In genomic region chr14:30005114-30005698, GRCh38 we compare ENCODE assay signal across 8 cellular contexts.
DNase-seq lines count a peak whose midpoint lies in the region; ATAC-seq, FAIRE-seq and TF ChIP-seq lines count a peak whose summit lies in the region.

No MANE protein-coding gene starts in this region.

- TF ChIP-seq CTCF in DND-41 (IDR thresholded peaks at IDR 0.05; ENCODE audit: borderline replicate concordance, extremely low read depth, low read length, poor library complexity, severe bottlenecking) (peak; percentile 45), body of pancreas (IDR thresholded peaks at IDR 0.05) (peak; percentile 55 to 86 (median 80)), type B pancreatic cell (conservative IDR thresholded peaks at IDR 0.05) (peak; percentile 86)

- ATAC-seq in DND-41 (ENCODE audit: insufficient read depth, low read depth) (no peak), HG02981 (IDR thresholded peaks at IDR 0.05; ENCODE audit: unreplicated experiment) (peak; percentile 89), body of pancreas (peak; percentile 89), HG03159 (IDR thresholded peaks at IDR 0.05; ENCODE audit: unreplicated experiment) (no peak)
- ATAC-seq in activated T-cell treated with anti-CD3 and anti-CD28 coated beads, Interleukin-2, amount 50 U/mL, for 4 hours, result no peak

- H3K9me3 ChIP-seq in DND-41 (ENCODE audit: insufficient read depth, low read length, severe bottlenecking) (no peaks in the 10 kb centered on the region), body of pancreas (no peaks in the 10 kb centered on the region)

- H3K4me2 ChIP-seq in DND-41 (ENCODE audit: insufficient read depth, low read length), result no peak overlapping the region

- H3K36me3 Mint-ChIP-seq in type B pancreatic cell, result no peaks in the 10 kb centered on the region
- no peaks in the 10 kb centered on the region for H3K36me3 Mint-ChIP-seq in activated T-cell treated with anti-CD3 and anti-CD28 coated beads, Interleukin-2, amount 50 U/mL, for 4 hours (ENCODE audit: insufficient read depth)

- no peak for TF ChIP-seq POLR2A in body of pancreas (IDR thresholded peaks at IDR 0.05)

- no peak overlapping the region for H2AFZ ChIP-seq in DND-41 (ENCODE audit: low read depth, low read length)

- H3K4me1 Mint-ChIP-seq in type B pancreatic cell (ENCODE audit: unreplicated experiment), result peaks cover 18% of the 10 kb centered on the region
- no peaks in the 10 kb centered on the region for H3K4me1 Mint-ChIP-seq in activated T-cell treated with anti-CD3 and anti-CD28 coated beads, Interleukin-2, amount 50 U/mL, for 4 hours (ENCODE audit: low read depth)

- H3K4me3 ChIP-seq in DND-41 (ENCODE audit: low read depth in 1 of 2, low read length in 2 of 2) (no peak overlapping the region), body of pancreas (no peak overlapping the region)

- H3K27me3 ChIP-seq in DND-41 (ENCODE audit: insufficient read depth, low read length, poor library complexity), result no peaks in the 10 kb centered on the region
- no peaks in the 10 kb centered on the region for H3K27me3 ChIP-seq in body of pancreas

- no peaks in the 10 kb centered on the region for H3K4me1 ChIP-seq in DND-41 (ENCODE audit: insufficient read depth, low read length)
- H3K4me1 ChIP-seq in body of pancreas, result no peaks in the 10 kb centered on the region

- H4K20me1 ChIP-seq in DND-41 (ENCODE audit: insufficient read depth, low read length), result no peaks in the 10 kb centered on the region

- H3K36me3 ChIP-seq in DND-41 (ENCODE audit: insufficient read depth, low read length) (no peaks in the 10 kb centered on the region), body of pancreas (replicated peaks in 1 of 2; ENCODE audit: insufficient read depth in 1 of 2, low read depth in 2 of 2) (no peaks in the 10 kb centered on the region)

- FAIRE-seq in islet of Langerhans (lab: Jason Lieb, UNC), result peak; percentile 99

- no peak for DNase-seq in DND-41
- DNase-seq in NCI-H226, result peak; percentile 29
- peak in 1 of 4 donors; percentile 46 for DNase-seq in body of pancreas
- no peak for DNase-seq in type B pancreatic cell (ENCODE audit: extremely low spot score, unreplicated experiment)
- no peak for DNase-seq in activated T-cell treated with anti-CD3 and anti-CD28 coated beads, Interleukin-2, amount 50 U/mL, for 4 hours

- no peaks in the 10 kb centered on the region for H3K79me2 ChIP-seq in DND-41 (ENCODE audit: insufficient read depth, low read length)

- no peaks in the 10 kb centered on the region for H3K9me3 Mint-ChIP-seq in type B pancreatic cell
- H3K9me3 Mint-ChIP-seq in activated T-cell treated with anti-CD3 and anti-CD28 coated beads, Interleukin-2, amount 50 U/mL, for 4 hours, result peaks cover 10% of the 10 kb centered on the region

- H3K4me3 Mint-ChIP-seq in type B pancreatic cell, result no peak overlapping the region
- H3K4me3 Mint-ChIP-seq in activated T-cell treated with anti-CD3 and anti-CD28 coated beads, Interleukin-2, amount 50 U/mL, for 4 hours, result no peak overlapping the region

- no peak overlapping the region for H3K27ac Mint-ChIP-seq in type B pancreatic cell

- 22 to 28% methylated on average over 6 of the region's 6 CpGs for WGBS in body of pancreas, 2 donors

- no peak overlapping the region for H3K27ac ChIP-seq in DND-41 (ENCODE audit: low read length)
- H3K27ac ChIP-seq in body of pancreas, result no peak overlapping the region

- H3K9ac ChIP-seq in DND-41 (ENCODE audit: low read depth, low read length), result no peak overlapping the region

- intact Hi-C loops in body of pancreas (cut with DNase I), result loop anchor here (5.0 kb wide), 1 partner anchor 458 kb away; no protein-coding TSS in a partner anchor

- H3K27me3 Mint-ChIP-seq in type B pancreatic cell, result peaks cover 16% of the 10 kb centered on the region
- peaks cover under 1% of the 10 kb centered on the region for H3K27me3 Mint-ChIP-seq in activated T-cell treated with anti-CD3 and anti-CD28 coated beads, Interleukin-2, amount 50 U/mL, for 4 hours (ENCODE audit: low read depth)

Comparison
In these comparisons a context has a peak if more than half of its experiments do, and no peak if none do; other contexts are left out.
1. ATAC-seq: peak in HG02981 (single experiment) and body of pancreas (single experiment); none in DND-41 (single experiment), activated T-cell treated with anti-CD3 and anti-CD28 coated beads, Interleukin-2, amount 50 U/mL, for 4 hours (0 of 2) and HG03159 (single experiment).
2. Peak in every context shown above with its lines, with median percentiles within 50 percentile points of each other: CTCF ChIP-seq.